ENCODE assay signal across 1 cellular context in genomic region chr13:109843695-109844094, GRCh38.
TF ChIP-seq lines count a peak whose summit lies in the region.

No MANE protein-coding gene starts in this region.

TF ChIP-seq in H1, 55 proteins besides CTCF, POLR2A, EP300 and RAD21 (continued from another document):
- TF ChIP-seq ATF2 (IDR thresholded peaks at IDR 0.05; ENCODE audit: low read length) = no peak
- no peak for TF ChIP-seq PHF8 (conservative IDR thresholded peaks at IDR 0.05; ENCODE audit: low read depth, low read length)
- TF ChIP-seq POLR2AphosphoS5 (IDR thresholded peaks at IDR 0.05; ENCODE audit: low read depth, low read length) = no peak
- no peak for TF ChIP-seq TAF7 (optimal IDR thresholded peaks at IDR 0.05; ENCODE audit: borderline replicate concordance, low read depth, low read length)
- no peak for TF ChIP-seq KDM5A (IDR thresholded peaks at IDR 0.05; ENCODE audit: low read length)
- TF ChIP-seq RXRA (IDR thresholded peaks at IDR 0.05; ENCODE audit: insufficient read depth, low read depth, low read length) = no peak
- TF ChIP-seq ATF3 (IDR thresholded peaks at IDR 0.05; ENCODE audit: insufficient read depth, low read depth, low read length) = no peak
- no peak for TF ChIP-seq TAF1 (IDR thresholded peaks at IDR 0.05; ENCODE audit: low read depth, low read length)
- no peak for TF ChIP-seq CBX5 (IDR thresholded peaks at IDR 0.05; ENCODE audit: low read depth, low read length)
- no peak for TF ChIP-seq MAFK (IDR thresholded peaks at IDR 0.05; ENCODE audit: low read depth, low read length)
- no peak for TF ChIP-seq KDM4A (IDR thresholded peaks at IDR 0.05; ENCODE audit: low read depth, low read length, severe bottlenecking)
- no peak for TF ChIP-seq NRF1 (IDR thresholded peaks at IDR 0.05; ENCODE audit: low read depth, low read length)
- no peak for TF ChIP-seq POU5F1 (IDR thresholded peaks at IDR 0.05; ENCODE audit: low read depth, low read length)
- TF ChIP-seq RNF2 (IDR thresholded peaks at IDR 0.05; ENCODE audit: borderline replicate concordance, low read depth, low read length, missing control alignments, poor library complexity, severe bottlenecking) = no peak
- TF ChIP-seq SP2 (IDR thresholded peaks at IDR 0.05; ENCODE audit: low read length) = no peak
